Comparison of ENCODE assay signal across 8 cellular contexts in the genomic region with DNA sequence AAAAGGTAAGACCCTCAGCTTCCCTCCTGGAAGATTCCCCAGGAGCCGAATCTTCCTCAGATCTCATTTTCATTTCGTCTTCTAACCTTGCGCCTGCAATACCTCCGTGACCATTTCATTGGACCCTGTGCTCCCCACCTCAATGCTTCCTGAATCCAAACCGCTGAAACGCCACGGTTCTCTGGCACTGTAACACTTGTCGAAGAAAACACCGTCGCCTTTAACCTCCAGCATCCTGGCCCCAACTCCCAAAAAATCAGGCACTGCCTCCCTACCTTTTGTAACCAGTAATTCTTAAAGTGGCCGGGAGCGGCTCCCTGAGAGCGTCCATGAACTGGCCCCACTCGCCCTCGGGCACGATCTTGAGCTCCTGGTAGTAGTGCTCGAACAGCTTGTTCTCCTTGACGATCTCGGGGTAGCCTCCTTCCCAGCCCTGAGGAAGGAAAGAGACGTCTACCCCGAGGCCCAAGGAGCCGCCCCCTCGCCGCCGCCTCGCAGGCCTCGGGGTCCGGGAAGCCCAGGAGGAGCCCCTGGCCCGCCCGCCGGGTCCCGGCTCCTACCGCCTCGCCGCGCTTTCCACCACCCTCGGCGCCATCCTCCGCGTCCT. TPM values are rescaled to one million over a fixed set of nuclear protein-coding genes. Genes with fewer than 3 reads are reported as not detected.
A peak's percentile ranks its signal among the peaks of the same experiment; 100 is the strongest.
DNase-seq lines count a peak whose midpoint lies in the region; ATAC-seq and TF ChIP-seq lines count a peak whose summit lies in the region.

No MANE protein-coding gene starts in this region.

- H3K36me3 ChIP-seq in lung (ENCODE audit: control insufficient read depth in 2 of 2, insufficient read depth in 2 of 2, low read length in 2 of 2) (peaks cover 5 to 8% of the 10 kb centered on the region in 2 donors), upper lobe of right lung (peaks cover 37% of the 10 kb centered on the region)

- WGBS in lung, 2 donors = 0 to 1% methylated on average over 40 of the region's 40 CpGs

- DNase-seq in stimulated activated CD4-positive, alpha-beta T cell treated with anti-CD3 and anti-CD28 coated beads, Interleukin-2, amount 100 ng/mL, for 24 hours = peak; percentile 3 to 18
- no peak for DNase-seq in stimulated activated CD4-positive, alpha-beta T cell treated with anti-CD3 and anti-CD28 coated beads, Interleukin-4, amount 100 ng/mL, for 24 hours
- peak; percentile 76 for DNase-seq in NCI-H748 (lab: John Stamatoyannopoulos, UW; ENCODE audit: unreplicated experiment)
- DNase-seq in cerebellum (ENCODE audit: low spot score) = peak; percentile 30
- DNase-seq in lung (ENCODE audit: low spot score) = peak; percentile 33
- DNase-seq in upper lobe of right lung = no peak
- no peak for DNase-seq in DMS79 treated with DMSO at 0.1 percent for 48 hours (lab: John Stamatoyannopoulos, UW)

- peak; percentile 26 for ATAC-seq in HG02852 (IDR thresholded peaks at IDR 0.05; ENCODE audit: unreplicated experiment)
- peak; percentile 3 for ATAC-seq in lung (ENCODE audit: insufficient read depth, low FRiP score)
- ATAC-seq in upper lobe of right lung = peak; percentile 30

- intact Hi-C loops in upper lobe of right lung (cut with DNase I) = loop anchor here (10.0 kb wide), 1 partner anchor 112 kb away; no protein-coding TSS in a partner anchor

- peaks cover 2 to 7% of the 10 kb centered on the region in 2 donors for H3K4me1 ChIP-seq in lung (ENCODE audit: control insufficient read depth in 2 of 2, insufficient read depth in 2 of 2, low read length in 2 of 2)
- peaks cover 24% of the 10 kb centered on the region for H3K4me1 ChIP-seq in upper lobe of right lung

- no peak for TF ChIP-seq CTCF in lung (IDR thresholded peaks at IDR 0.05; ENCODE audit: control extremely low read depth, extremely low read depth)
- TF ChIP-seq CTCF in upper lobe of right lung (IDR thresholded peaks at IDR 0.05) = no peak

- H3K27me3 ChIP-seq in lung (ENCODE audit: control insufficient read depth, insufficient read depth) (no peaks in the 10 kb centered on the region), upper lobe of right lung (no peaks in the 10 kb centered on the region)

- H3K4me3 ChIP-seq in lung (peak overlapping the region; percentile 98), upper lobe of right lung (peak overlapping the region; percentile 95)

- H3K27ac ChIP-seq in lung (ENCODE audit: low read depth in 1 of 2, low read length in 1 of 2) = peak overlapping the region; percentile 96 to 98
- peak overlapping the region; percentile 96 for H3K27ac ChIP-seq in upper lobe of right lung

- H3K9me3 ChIP-seq in lung (ENCODE audit: control insufficient read depth in 2 of 2, insufficient read depth in 1 of 2, low read length in 1 of 2) (no peaks in the 10 kb centered on the region), upper lobe of right lung (no peaks in the 10 kb centered on the region)

RNA-seq across cellular contexts. Expression of a gene that starts 0.4 kb away (rescaled TPM):
- total RNA-seq in cerebellum = 42.6 TPM
- total RNA-seq in lung = 10 to 100 TPM; 43.8 to 52.7 TPM
- polyA plus RNA-seq in lung = 10 to 100 TPM; 36.6 to 44.3 TPM
- 46.4 TPM for total RNA-seq in upper lobe of right lung

RNA-seq across cellular contexts. Expression of a gene that starts 0.8 kb away (rescaled TPM):
- 30.8 TPM for total RNA-seq in cerebellum
- 10 to 100 TPM in 1 of 2 donors, 1 to 10 TPM in 1; 5.5 to 14.4 TPM for total RNA-seq in lung
- polyA plus RNA-seq in lung = 1 to 10 TPM; 2.6 to 9.2 TPM
- 8.0 TPM for total RNA-seq in upper lobe of right lung

Comparison
In these comparisons a context has a peak if more than half of its experiments do, and no peak if none do; other contexts are left out.
1. DNase-seq: peak in stimulated activated CD4-positive, alpha-beta T cell treated with anti-CD3 and anti-CD28 coated beads, Interleukin-2, amount 100 ng/mL, for 24 hours (2 of 2), NCI-H748 (single experiment), cerebellum (single experiment) and lung (single experiment); none in stimulated activated CD4-positive, alpha-beta T cell treated with anti-CD3 and anti-CD28 coated beads, Interleukin-4, amount 100 ng/mL, for 24 hours (single experiment), upper lobe of right lung (single experiment) and DMS79 treated with DMSO at 0.1 percent for 48 hours (single experiment).
2. Peak in every context shown above with its lines, with median percentiles within 50 percentile points of each other: ATAC-seq.